In genomic region chr1:94602312-94602711, GRCh38 we compare ENCODE assay signal across 10 cellular contexts.
DNase-seq lines count a peak whose midpoint lies in the region; ATAC-seq and TF ChIP-seq lines count a peak whose summit lies in the region.
"Had no signal": no experiment of that assay in that cellular context is flagged by ENCODE, and none has a peak within 500 bp of the region (broad histone marks: within the 10 kb centered on the region; RNA-seq: fewer than 3 reads in every experiment).

No MANE protein-coding gene starts in this region.

- DNase-seq in EL (peak; percentile 21), MM.1S (peak; percentile 46), astrocyte of the cerebellum (ENCODE audit: low read depth) (peak; percentile 39), DMS114 treated with DMSO at 0.1 percent for 48 hours (lab: John Stamatoyannopoulos, UW; ENCODE audit: unreplicated experiment) (no peak), NCI-H2029 treated with DMSO at 0.1 percent for 48 hours (lab: John Stamatoyannopoulos, UW) (no peak), NCI-H526 treated with DMSO at 0.1 percent for 48 hours (lab: John Stamatoyannopoulos, UW) (no peak)
- DNase-seq: GOT3 had no signal

- in situ Hi-C loops in astrocyte of the cerebellum (cut with HindIII; ENCODE audit: low sequenced_read_pairs) = no loop called here

- no peaks in the 10 kb centered on the region for H3K79me2 ChIP-seq in MM.1S (ENCODE audit: low read length)

- no peaks in the 10 kb centered on the region for H4K20me1 ChIP-seq in MM.1S (ENCODE audit: insufficient read depth, low read length)

- H3K36me3 ChIP-seq in MM.1S (replicated peaks; ENCODE audit: insufficient read depth, low read length) (no peaks in the 10 kb centered on the region), mucosa of rectum (ENCODE audit: control insufficient read depth in 2 of 2, insufficient read depth in 2 of 2, low read length in 2 of 2) (no peaks in the 10 kb centered on the region)

- H3K9ac ChIP-seq in MM.1S (ENCODE audit: low read length) (no peak overlapping the region), mucosa of rectum (ENCODE audit: low read depth in 1 of 2, low read length in 2 of 2) (peak overlapping the region in 1 of 2 donors; percentile 31)

- no peaks in the 10 kb centered on the region for H3F3A ChIP-seq in MM.1S (ENCODE audit: insufficient read depth, low read length)

- H3K4me2 ChIP-seq in MM.1S (ENCODE audit: low read depth, low read length) = no peak overlapping the region

- no peak overlapping the region for H3K4me3 ChIP-seq in MM.1S (ENCODE audit: low read length)
- H3K4me3 ChIP-seq in astrocyte of the cerebellum (ENCODE audit: low read depth, low read length) = no peak overlapping the region
- H3K4me3 ChIP-seq in mucosa of rectum (ENCODE audit: low read length in 2 of 2) = peak overlapping the region; percentile 33 to 46
- H3K4me3 ChIP-seq: SK-N-MC had no signal

- no peak overlapping the region for H2AFZ ChIP-seq in MM.1S (ENCODE audit: low read length)

- no peak for TF ChIP-seq CTCF in MM.1S (IDR thresholded peaks at IDR 0.05; ENCODE audit: low read length)
- TF ChIP-seq CTCF in astrocyte of the cerebellum (IDR thresholded peaks at IDR 0.05; ENCODE audit: low read depth, low read length, missing control alignments) = no peak

- H3K27me3 ChIP-seq in MM.1S (replicated peaks; ENCODE audit: insufficient read depth, low read length) (no peaks in the 10 kb centered on the region), mucosa of rectum (ENCODE audit: control insufficient read depth in 2 of 2, insufficient read depth in 2 of 2, low read length in 2 of 2) (no peaks in the 10 kb centered on the region)

- ATAC-seq in HG03025 (IDR thresholded peaks at IDR 0.05; ENCODE audit: low FRiP score, unreplicated experiment) = no peak

- peak overlapping the region; percentile 29; the same call in 1 of the 2 replicates for H3K27ac ChIP-seq in MM.1S (ENCODE audit: low read length)
- H3K27ac ChIP-seq in mucosa of rectum (ENCODE audit: low read depth in 2 of 2, low read length in 2 of 2) = peak overlapping the region; percentile 3 to 30
- H3K27ac ChIP-seq: SK-N-MC had no signal

- no peaks in the 10 kb centered on the region for H3K4me1 ChIP-seq in MM.1S (ENCODE audit: low read length)
- H3K4me1 ChIP-seq in mucosa of rectum (ENCODE audit: control insufficient read depth in 2 of 2, insufficient read depth in 2 of 2, low read length in 2 of 2) = peaks cover 30 to 43% of the 10 kb centered on the region in 2 donors

- no peaks in the 10 kb centered on the region for H3K9me2 ChIP-seq in MM.1S (replicated peaks; ENCODE audit: insufficient read depth, low read length)

- H3K9me3 ChIP-seq in MM.1S (replicated peaks; ENCODE audit: insufficient read depth, low read length) (no peaks in the 10 kb centered on the region), mucosa of rectum (ENCODE audit: control insufficient read depth in 2 of 2, low read length in 2 of 2) (no peaks in the 10 kb centered on the region)

Comparison
In these comparisons a context has a peak if more than half of its experiments do, and no peak if none do; other contexts are left out.
1. DNase-seq: peak in EL (single experiment), MM.1S (single experiment) and astrocyte of the cerebellum (single experiment); none in DMS114 treated with DMSO at 0.1 percent for 48 hours (single experiment), NCI-H2029 treated with DMSO at 0.1 percent for 48 hours (single experiment) and NCI-H526 treated with DMSO at 0.1 percent for 48 hours (single experiment).
2. H3K4me3 ChIP-seq: peak in mucosa of rectum (2 of 2); none in MM.1S (single experiment) and astrocyte of the cerebellum (single experiment).